8 cellular contexts compared by ENCODE assay signal in genomic region chr7:74272305-74273038, GRCh38. TPM values are rescaled to one million over a fixed set of nuclear protein-coding genes. Genes with fewer than 3 reads are reported as not detected.
A peak's percentile ranks its signal among the peaks of the same experiment; 100 is the strongest.
DNase-seq lines count a peak whose midpoint lies in the region; ATAC-seq and TF ChIP-seq lines count a peak whose summit lies in the region.

No MANE protein-coding gene starts in this region.

- 0 out of 2 replicates have a peak overlapping the region, but pooled peaks have one; percentile 2 for H3K4me3 ChIP-seq in WI38 (ENCODE audit: low read depth, low read length)

- peaks cover 8% of the 10 kb centered on the region for H3K4me1 Mint-ChIP-seq in glutamatergic neuron (ENCODE audit: low read depth, unreplicated experiment)

- H3K9me3 Mint-ChIP-seq in glutamatergic neuron (ENCODE audit: unreplicated experiment) = peaks cover 3% of the 10 kb centered on the region

- no peak for TF ChIP-seq CTCF in WI38 (IDR thresholded peaks at IDR 0.05; ENCODE audit: low read depth, low read length)
- TF ChIP-seq CTCF in glutamatergic neuron (IDR thresholded peaks at IDR 0.05; ENCODE audit: partially characterized antibody, unreplicated experiment) = no peak

- H3K27me3 Mint-ChIP-seq in glutamatergic neuron (ENCODE audit: unreplicated experiment) = peaks cover 1% of the 10 kb centered on the region

- peak overlapping the region; percentile 13 for H3K4me3 Mint-ChIP-seq in glutamatergic neuron (ENCODE audit: unreplicated experiment)

- DNase-seq in Daoy (ENCODE audit: low read depth) = peak; percentile 99
- peak; percentile 61 for DNase-seq in glutamatergic neuron
- peak; percentile 67 for DNase-seq in pons (ENCODE audit: low spot score)
- DNase-seq in HEK293T (ENCODE audit: extremely low spot score) = no peak
- no peak for DNase-seq in cerebellar nuclear complex (lab: John Stamatoyannopoulos, UW)

- POLR2A ChIA-PET in HEK293T (lab: Yijun Ruan, JAX) = no interaction called here

- ATAC-seq in GM21381 (IDR thresholded peaks at IDR 0.05; ENCODE audit: unreplicated experiment) (peak; percentile 66), HG03571 (IDR thresholded peaks at IDR 0.05; ENCODE audit: unreplicated experiment) (peak; percentile 70)

- H3K36me3 Mint-ChIP-seq in glutamatergic neuron (ENCODE audit: unreplicated experiment) = no peaks in the 10 kb centered on the region

- H3K27ac Mint-ChIP-seq in glutamatergic neuron (ENCODE audit: unreplicated experiment) = peak overlapping the region; percentile 74

- CTCF ChIA-PET in HEK293T (lab: Yijun Ruan, JAX) = no interaction called here

TF ChIP-seq in HEK293T, 16 proteins besides CTCF, POLR2A, EP300 and RAD21:
- no peak for TF ChIP-seq ZNF384 (IDR thresholded peaks at IDR 0.05)

RNA-seq across cellular contexts. Expression of gene CLIP2, which starts 16.7 kb away (rescaled TPM):
- total RNA-seq in Daoy (2014; rRNA removed; shearing (Covaris generic)) = 33.4 and 41.9 TPM in 2 replicates
- total RNA-seq in glutamatergic neuron (ENCODE audit: unreplicated experiment) = 96.1 TPM

RNA-seq across cellular contexts. Expression of gene RFC2, which starts 18.3 kb away (rescaled TPM):
- total RNA-seq in Daoy (2014; rRNA removed; shearing (Covaris generic)) = 142 and 156 TPM in 2 replicates
- 16.8 TPM for total RNA-seq in glutamatergic neuron (ENCODE audit: unreplicated experiment)

Comparison
In these comparisons a context has a peak if more than half of its experiments do, and no peak if none do; other contexts are left out.
1. DNase-seq: peak in Daoy (single experiment), glutamatergic neuron (single experiment) and pons (single experiment); none in HEK293T (single experiment) and cerebellar nuclear complex (0 of 2).